ENCODE assay signal across 11 cellular contexts in the genomic region with DNA sequence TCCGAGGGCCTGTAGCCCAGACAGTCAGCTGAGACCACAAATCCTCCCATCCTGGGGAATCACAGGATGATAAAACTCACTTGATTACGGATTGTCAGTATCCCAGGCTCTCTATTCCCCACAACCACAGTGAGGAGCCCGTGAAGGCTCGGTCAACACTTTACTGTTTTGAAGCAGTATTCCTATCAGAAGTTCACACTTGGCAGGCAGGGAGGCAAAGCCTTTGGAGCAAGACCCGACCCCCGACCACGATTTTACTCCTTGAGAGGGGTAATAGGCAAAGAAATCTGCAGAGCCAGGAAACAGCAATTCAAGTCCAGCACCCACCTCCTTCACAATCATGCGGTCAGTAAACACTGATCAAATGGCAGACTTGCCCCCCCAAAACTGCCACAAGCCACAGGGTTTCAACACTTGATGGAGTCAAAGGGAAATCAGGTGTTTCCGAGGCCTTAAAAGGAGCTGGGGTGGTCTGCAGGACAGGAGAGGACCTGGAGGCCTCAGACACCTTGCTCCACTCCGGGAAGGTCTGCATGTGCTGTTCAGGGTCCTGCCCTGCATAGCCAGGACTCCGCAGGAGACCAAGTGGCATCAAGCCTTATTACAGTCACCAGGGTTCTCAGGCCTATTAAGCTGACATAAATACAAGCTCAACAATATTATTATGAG. TPM values are rescaled to one million over a fixed set of nuclear protein-coding genes. Genes with fewer than 3 reads are reported as not detected.
DNase-seq lines count a peak whose midpoint lies in the region; ATAC-seq and TF ChIP-seq lines count a peak whose summit lies in the region.
"Had no signal": no experiment of that assay in that cellular context is flagged by ENCODE, and none has a peak within 500 bp of the region (broad histone marks: within the 10 kb centered on the region; RNA-seq: fewer than 3 reads in every experiment).

No MANE protein-coding gene starts in this region.

- H3K36me3 Mint-ChIP-seq in HFFc6 (ENCODE audit: low read depth): peaks cover 4% of the 10 kb centered on the region; the same call in 1 of the 2 replicates
- H3K36me3 Mint-ChIP-seq in stimulated activated memory B cell treated with anti-CD40 and anti-IgM and Interleukin-4, amounts not matched to agents 10 μg/mL and 1 μg/mL and 100 μg/mL, for 72 hours: no peaks in the 10 kb centered on the region

- no peak overlapping the region for H2BK12ac ChIP-seq in neuronal stem cell (ENCODE audit: low read length)

- H3K27me3 ChIP-seq in left lung: no peaks in the 10 kb centered on the region
- H3K27me3 ChIP-seq in colonic mucosa: no peaks in the 10 kb centered on the region
- H3K27me3 ChIP-seq in gastrocnemius medialis: no peaks in the 10 kb centered on the region
- H3K27me3 ChIP-seq in neuronal stem cell (ENCODE audit: control insufficient read depth in 3 of 3, insufficient read depth in 3 of 3, low read depth in 1 of 3, low read length in 3 of 3): peaks cover 0 to 2% (median 0%) of the 10 kb centered on the region in 3 experiments
- H3K27me3 ChIP-seq: SJSA1 had no signal

- H3K27ac Mint-ChIP-seq in HFFc6: 0 out of 2 replicates have a peak overlapping the region, but pooled peaks have one; percentile 31
- H3K27ac Mint-ChIP-seq in stimulated activated memory B cell treated with anti-CD40 and anti-IgM and Interleukin-4, amounts not matched to agents 10 μg/mL and 1 μg/mL and 100 μg/mL, for 72 hours: peak overlapping the region; percentile 60
- H3K27ac Mint-ChIP-seq: activated T-helper 2 cell treated with anti-CD3 and anti-CD28 coated beads, Interferon-gamma antibody, Interleukin-2, Interleukin-4, amounts not matched to agents 10 μg/mL and 5 μg/mL and 100 μg/mL, durations not matched to agents 14 hours and 24 hours and 36 hours had no signal

- no peak overlapping the region for H3K4me3 ChIP-seq in left lung
- H3K4me3 ChIP-seq in colonic mucosa: no peak overlapping the region
- H3K4me3 ChIP-seq in gastrocnemius medialis: no peak overlapping the region
- H3K4me3 ChIP-seq in neuronal stem cell (ENCODE audit: low read length in 2 of 2): no peak overlapping the region
- H3K4me3 ChIP-seq: SJSA1 had no signal

- no peak overlapping the region for H3K23ac ChIP-seq in neuronal stem cell (ENCODE audit: low read depth, low read length, poor library complexity)

- H2BK5ac ChIP-seq in neuronal stem cell (ENCODE audit: low read length): no peak overlapping the region

- H3K4me3 Mint-ChIP-seq in HFFc6: no peak overlapping the region
- no peak overlapping the region for H3K4me3 Mint-ChIP-seq in stimulated activated memory B cell treated with anti-CD40 and anti-IgM and Interleukin-4, amounts not matched to agents 10 μg/mL and 1 μg/mL and 100 μg/mL, for 72 hours

- no peak for TF ChIP-seq POLR2A in gastrocnemius medialis (IDR thresholded peaks at IDR 0.05)

- H3K79me1 ChIP-seq in neuronal stem cell (ENCODE audit: low read depth, low read length): peaks cover 15% of the 10 kb centered on the region

- H3K27ac ChIP-seq in angular gyrus (ENCODE audit: low read depth, low read length) (peak overlapping the region; percentile 11), left lung (peak overlapping the region; percentile 19 to 92), colonic mucosa (no peak overlapping the region), gastrocnemius medialis (peak overlapping the region in 2 of 4 donors; percentile 30 to 40), neuronal stem cell (replicated peaks; ENCODE audit: low read length) (no peak overlapping the region)

- H3K9me3 ChIP-seq in left lung: no peaks in the 10 kb centered on the region
- no peaks in the 10 kb centered on the region for H3K9me3 ChIP-seq in colonic mucosa
- H3K9me3 ChIP-seq in gastrocnemius medialis: no peaks in the 10 kb centered on the region
- H3K9me3 ChIP-seq in neuronal stem cell (replicated peaks in 1 of 2; ENCODE audit: control insufficient read depth in 2 of 2, insufficient read depth in 1 of 2, low read depth in 1 of 2, low read length in 2 of 2): no peaks in the 10 kb centered on the region
- H3K9me3 ChIP-seq: SJSA1 had no signal

- H2BK15ac ChIP-seq in neuronal stem cell (ENCODE audit: low read length): no peak overlapping the region

- no peak overlapping the region for H4K91ac ChIP-seq in neuronal stem cell (ENCODE audit: low read depth, low read length, poor library complexity)

- DNase-seq in HFFc6 (no peak), left lung (peak in 1 of 2 donors; percentile 24), colonic mucosa (no peak), gastrocnemius medialis (no peak), neuronal stem cell (ENCODE audit: low spot score) (no peak)
- DNase-seq: foreskin melanocyte had no signal

- H4K8ac ChIP-seq in neuronal stem cell (ENCODE audit: low read depth, low read length): no peak overlapping the region

- H2AK5ac ChIP-seq in neuronal stem cell (ENCODE audit: low read depth, low read length): no peak overlapping the region

- ATAC-seq in left lung (no peak), GM21723 (IDR thresholded peaks at IDR 0.05; ENCODE audit: unreplicated experiment) (no peak), gastrocnemius medialis (no peak)
- no peak for ATAC-seq in stimulated activated memory B cell treated with anti-CD40 and anti-IgM and Interleukin-4, amounts not matched to agents 10 μg/mL and 1 μg/mL and 100 μg/mL, for 72 hours

- H3K36me3 ChIP-seq in left lung (no peaks in the 10 kb centered on the region), colonic mucosa (no peaks in the 10 kb centered on the region), gastrocnemius medialis (no peaks in the 10 kb centered on the region), neuronal stem cell (replicated peaks in 1 of 2; ENCODE audit: control insufficient read depth in 2 of 2, insufficient read depth in 2 of 2, low read length in 2 of 2) (no peaks in the 10 kb centered on the region)
- H3K36me3 ChIP-seq: SJSA1 had no signal

- in situ Hi-C loops in gastrocnemius medialis (cut with MboI; ENCODE audit: low sequenced_read_pairs in 4 of 4): no loop called here

- no CpG with 5 or more reads among the region's 11 CpGs for WGBS in neuronal stem cell (ENCODE audit: extremely low coverage in 2 of 2, insufficient read length in 2 of 2, insufficient replicate concordance in 1 of 2), 2 donors

- H3K14ac ChIP-seq in neuronal stem cell (ENCODE audit: low read length): no peak overlapping the region

- peaks cover 2% of the 10 kb centered on the region for H3K27me3 Mint-ChIP-seq in HFFc6 (ENCODE audit: insufficient read depth)
- H3K27me3 Mint-ChIP-seq in stimulated activated memory B cell treated with anti-CD40 and anti-IgM and Interleukin-4, amounts not matched to agents 10 μg/mL and 1 μg/mL and 100 μg/mL, for 72 hours: no peaks in the 10 kb centered on the region

- no peak overlapping the region for H2AFZ ChIP-seq in neuronal stem cell (ENCODE audit: low read length)

- intact Hi-C loops in left lung (cut with DNase I): no loop called here
- intact Hi-C loops in colonic mucosa (cut with DNase I): no loop called here
- intact Hi-C loops in gastrocnemius medialis (cut with DNase I; ENCODE audit: low total_unique reads): no loop called here

- TF ChIP-seq CTCF in HFFc6 (IDR thresholded peaks at IDR 0.05) (no peak), left lung (IDR thresholded peaks at IDR 0.05) (no peak), colonic mucosa (IDR thresholded peaks at IDR 0.05) (no peak), gastrocnemius medialis (IDR thresholded peaks at IDR 0.05 in 4 of 5, conservative IDR thresholded peaks at IDR 0.05 in 1 of 5) (no peak)

- no peak overlapping the region for H3K4me2 ChIP-seq in neuronal stem cell (ENCODE audit: insufficient read depth, low read length, poor library complexity, severe bottlenecking)

- no peak overlapping the region for H2BK120ac ChIP-seq in neuronal stem cell (ENCODE audit: low read depth, low read length)

- peaks cover 54% of the 10 kb centered on the region for H3K4me1 Mint-ChIP-seq in HFFc6 (ENCODE audit: low read depth)
- peaks cover 94% of the 10 kb centered on the region for H3K4me1 Mint-ChIP-seq in stimulated activated memory B cell treated with anti-CD40 and anti-IgM and Interleukin-4, amounts not matched to agents 10 μg/mL and 1 μg/mL and 100 μg/mL, for 72 hours

- H3K4me1 ChIP-seq in left lung (peaks cover 23 to 75% of the 10 kb centered on the region in 2 donors), colonic mucosa (peaks cover 2% of the 10 kb centered on the region), gastrocnemius medialis (peaks cover 40 to 65% of the 10 kb centered on the region in 2 donors), neuronal stem cell (ENCODE audit: control insufficient read depth in 2 of 2, insufficient read depth in 1 of 2, low read depth in 1 of 2, low read length in 2 of 2) (peaks cover 0 to 13% of the 10 kb centered on the region in 2 donors)

- H3K4ac ChIP-seq in neuronal stem cell (ENCODE audit: low read length): no peak overlapping the region

- H3K9me3 Mint-ChIP-seq in HFFc6: no peaks in the 10 kb centered on the region
- H3K9me3 Mint-ChIP-seq in stimulated activated memory B cell treated with anti-CD40 and anti-IgM and Interleukin-4, amounts not matched to agents 10 μg/mL and 1 μg/mL and 100 μg/mL, for 72 hours: no peaks in the 10 kb centered on the region
- H3K9me3 Mint-ChIP-seq: activated T-helper 2 cell treated with anti-CD3 and anti-CD28 coated beads, Interferon-gamma antibody, Interleukin-2, Interleukin-4, amounts not matched to agents 10 μg/mL and 5 μg/mL and 100 μg/mL, durations not matched to agents 14 hours and 24 hours and 36 hours had no signal

- no peak overlapping the region for H3K18ac ChIP-seq in neuronal stem cell (ENCODE audit: low read length)

- H3K9ac ChIP-seq in colonic mucosa (ENCODE audit: low read depth in 2 of 2, low read length in 2 of 2) (no peak overlapping the region), neuronal stem cell (ENCODE audit: low read depth, low read length, poor library complexity) (no peak overlapping the region)

RNA-seq across cellular contexts. Expression of a gene that starts 25.2 kb away (rescaled TPM):
- total RNA-seq in HFFc6 (2021; fragmentation: NEBNext Ultra II Directional; extraction: Animal tissue kit (Norgen Biotek cat#: 25700)): 10 to 100 TPM; 32.4 to 38.6 (median 36.1) TPM
- total RNA-seq in left lung (10 to 100 TPM; 33.7 to 34.5 TPM), colonic mucosa (1 to 10 TPM; 6.2 to 9.8 TPM), gastrocnemius medialis (10 to 100 TPM; 21.5 to 54.6 (median 38.7) TPM)
- polyA plus RNA-seq in neuronal stem cell (2013, experiment 1 of 2): 13.6 TPM
- polyA plus RNA-seq in neuronal stem cell (2013, experiment 2 of 2): 14.2 TPM

Comparison
In these comparisons a context has a peak if more than half of its experiments do, and no peak if none do; other contexts are left out.
1. H3K27ac ChIP-seq: peak in angular gyrus (single experiment) and left lung (2 of 2); none in colonic mucosa (single experiment) and neuronal stem cell (single experiment).